In the genomic region with DNA sequence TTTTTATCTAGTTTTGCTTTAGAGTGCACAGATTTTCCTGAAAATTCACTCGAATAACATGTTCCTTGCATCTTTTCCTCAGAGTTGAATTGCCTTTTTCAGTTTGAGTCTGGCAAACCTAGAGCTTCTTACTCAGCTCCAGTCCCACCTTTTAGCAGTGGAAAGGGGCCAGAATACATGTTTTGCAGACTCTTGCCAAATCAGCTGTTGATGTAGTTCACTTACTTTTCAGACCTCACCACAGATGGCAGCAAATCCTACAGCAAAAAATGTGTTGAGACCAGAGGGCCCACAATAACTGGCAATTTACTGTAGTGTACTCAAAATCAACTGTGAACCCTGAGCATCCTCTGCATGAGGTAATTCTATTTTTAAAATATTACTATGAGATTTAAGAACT, we compare ENCODE assay signal across 14 cellular contexts.
A peak's percentile ranks its signal among the peaks of the same experiment; 100 is the strongest.
DNase-seq lines count a peak whose midpoint lies in the region; ATAC-seq, FAIRE-seq and TF ChIP-seq lines count a peak whose summit lies in the region.
"Had no signal": no experiment of that assay in that cellular context is flagged by ENCODE, and none has a peak within 500 bp of the region (broad histone marks: within the 10 kb centered on the region; RNA-seq: fewer than 3 reads in every experiment).

No MANE protein-coding gene starts in this region.

- no peaks in the 10 kb centered on the region for H3K79me2 ChIP-seq in H1 (ENCODE audit: control insufficient read depth in 1 of 2, insufficient read depth in 2 of 2, low read length in 2 of 2)

- no peaks in the 10 kb centered on the region for H3K4me1 Mint-ChIP-seq in effector memory CD8-positive, alpha-beta T cell (ENCODE audit: low read depth in 2 of 2)

- H2BK120ac ChIP-seq in H1 (replicated peaks; ENCODE audit: low read depth, low read length): no peak overlapping the region

- no peak overlapping the region for H3K4me3 ChIP-seq in H1 (ENCODE audit: extremely low read depth in 1 of 4, insufficient read depth in 2 of 4, low read depth in 3 of 4, low read length in 4 of 4)
- H3K4me3 ChIP-seq: cardiac muscle cell had no signal

- H3K36me3 ChIP-seq in H1 (ENCODE audit: control insufficient read depth in 2 of 4, insufficient read depth in 4 of 4, low read length in 3 of 4): no peaks in the 10 kb centered on the region
- H3K36me3 ChIP-seq: cardiac muscle cell had no signal

- 82% methylated on average over 1 of the region's 1 CpG; no CpG with 5 or more reads in 1 of the 2 experiments for WGBS in H1 (ENCODE audit: extremely low coverage in 1 of 2, insufficient coverage in 1 of 2, insufficient read length in 1 of 2, insufficient replicate concordance in 2 of 2, low coverage in 1 of 2, low lambda C conversion rate in 2 of 2, missing lambda C conversion rate in 1 of 2), 2 experiments

- no peak overlapping the region for H2BK5ac ChIP-seq in H1 (ENCODE audit: low read depth, low read length)

- FAIRE-seq in H1 (lab: Jason Lieb, UNC): peak; percentile 52
- FAIRE-seq: keratinocyte had no signal

- H3K56ac ChIP-seq in H1 (replicated peaks; ENCODE audit: insufficient read length, low read depth, low read length): no peak overlapping the region

- no peaks in the 10 kb centered on the region for H3K4me1 ChIP-seq in H1 (replicated peaks in 1 of 4; ENCODE audit: control insufficient read depth in 3 of 4, insufficient read depth in 4 of 4, low read length in 3 of 4)

- no peak overlapping the region for H2BK20ac ChIP-seq in H1 (ENCODE audit: low read length)

- TF ChIP-seq EP300 in H1 (IDR thresholded peaks at IDR 0.05; ENCODE audit: borderline replicate concordance in 1 of 2, low read depth in 2 of 2, low read length in 2 of 2): no peak

- H3K27me3 ChIP-seq in H1 (replicated peaks in 1 of 4; ENCODE audit: control insufficient read depth in 3 of 4, extremely low read depth in 1 of 4, insufficient read depth in 3 of 4, low read length in 3 of 4): no peaks in the 10 kb centered on the region
- H3K27me3 ChIP-seq: cardiac muscle cell had no signal

- TF ChIP-seq RAD21 in H1 (IDR thresholded peaks at IDR 0.05 in 1 of 2, conservative IDR thresholded peaks at IDR 0.05 in 1 of 2; ENCODE audit: low read depth in 2 of 2, low read length in 2 of 2): peak; percentile 62

- 0 out of 2 replicates have a peak overlapping the region, but pooled peaks have one; percentile 8 for H2AFZ ChIP-seq in H1 (ENCODE audit: low read length)

- H3K27me3 Mint-ChIP-seq in effector memory CD8-positive, alpha-beta T cell: no peaks in the 10 kb centered on the region

- H2BK15ac ChIP-seq in H1 (ENCODE audit: low read length): no peak overlapping the region

- no peaks in the 10 kb centered on the region for H4K20me1 ChIP-seq in H1 (replicated peaks in 1 of 2; ENCODE audit: control insufficient read depth in 1 of 2, insufficient read depth in 2 of 2, low read length in 2 of 2)

- no peak overlapping the region for H3K4ac ChIP-seq in H1 (replicated peaks; ENCODE audit: insufficient read length, low read depth, low read length)

- no peak overlapping the region for H3K14ac ChIP-seq in H1 (ENCODE audit: insufficient read length)

- H3K27ac Mint-ChIP-seq in effector memory CD8-positive, alpha-beta T cell: no peak overlapping the region
- H3K27ac Mint-ChIP-seq: activated T-helper 1 cell treated with anti-CD3 and anti-CD28 coated beads, Interleukin-12 subunit alpha, Interleukin-12 subunit beta, Interleukin-2, Interleukin-4 antibody, amounts not matched to agents 30 ng/mL and 10 ng/mL and 1 ng/mL, durations not matched to agents 14 hours and 24 hours and 36 hours had no signal

- no peaks in the 10 kb centered on the region for H3K9me3 ChIP-seq in H1 (ENCODE audit: insufficient read depth in 2 of 2, low read depth in 1 of 2, low read length in 1 of 2)

- H4K91ac ChIP-seq in H1 (replicated peaks; ENCODE audit: insufficient read length, low read length): no peak overlapping the region

- no peak overlapping the region for H3K23ac ChIP-seq in H1 (ENCODE audit: insufficient read length)

- no peak for TF ChIP-seq POLR2A in H1 (IDR thresholded peaks at IDR 0.05; ENCODE audit: control extremely low read depth in 1 of 2, low read depth in 2 of 2, low read length in 2 of 2)

- H2AK5ac ChIP-seq in H1 (ENCODE audit: low read depth, low read length): no peak overlapping the region

- H3K27ac ChIP-seq in 22Rv1 (no peak overlapping the region), H1 (ENCODE audit: low read depth, low read length) (no peak overlapping the region)
- H3K27ac ChIP-seq: cardiac muscle cell had no signal

- CTCF ChIA-PET in H1 (lab: Charles Lee; ENCODE audit: partially characterized antibody): interaction anchor here (0.6 to 1.5 kb wide), 3 partner anchors 8 to 425 kb away, joined by 3 to 4 read pairs (median 3); no protein-coding TSS in a partner anchor

- TF ChIP-seq CTCF in 22Rv1 (IDR thresholded peaks at IDR 0.05) (peak; percentile 43), H1 (IDR thresholded peaks at IDR 0.05; ENCODE audit: control extremely low read depth in 1 of 3, insufficient read depth in 1 of 3, low read depth in 1 of 3, low read length in 3 of 3) (peak in 2 of 3 experiments; percentile 26 to 44; a peak in 3 of 4 replicates)

- DNase-seq in H4 (ENCODE audit: low spot score): peak; percentile 53
- peak; percentile 50 for DNase-seq in OCI-M1 (lab: John Stamatoyannopoulos, UW)
- no peak for DNase-seq in H1 (ENCODE audit: low read depth in 1 of 2, low spot score in 2 of 2)
- DNase-seq in activated CD8-positive, alpha-beta memory T cell treated with anti-CD3 and anti-CD28 coated beads, Interleukin-2, amount 50 U/mL, for 48 hours: no peak
- DNase-seq in effector memory CD8-positive, alpha-beta T cell: no peak
- DNase-seq: activated CD4-positive, CD25-positive, alpha-beta regulatory T cell treated with anti-CD3 and anti-CD28 coated beads, Interleukin-2, amount 50 U/mL, for 72 hours; SIG-M5 had no signal

- H3K23me2 ChIP-seq in H1 (ENCODE audit: low read depth, low read length): no peaks in the 10 kb centered on the region

- no peak overlapping the region for H3K9ac ChIP-seq in H1 (replicated peaks in 1 of 4; ENCODE audit: extremely low read depth in 1 of 4, low read depth in 3 of 4, low read length in 3 of 4)

- no peak for ATAC-seq in HG03521 (IDR thresholded peaks at IDR 0.05; ENCODE audit: unreplicated experiment)
- no peak for ATAC-seq in HG02588 (IDR thresholded peaks at IDR 0.05; ENCODE audit: unreplicated experiment)
- no peak for ATAC-seq in effector memory CD8-positive, alpha-beta T cell (replicated peaks)

- POLR2A ChIA-PET in H1 (lab: Charles Lee; ENCODE audit: partially characterized antibody): no interaction called here

- H3K79me1 ChIP-seq in H1 (ENCODE audit: low read depth, low read length): no peaks in the 10 kb centered on the region

- no peak overlapping the region for H4K5ac ChIP-seq in H1 (ENCODE audit: insufficient read length, low read depth, low read length)

- H3K9me3 Mint-ChIP-seq in effector memory CD8-positive, alpha-beta T cell: peaks cover 0 to 3% of the 10 kb centered on the region in 2 donors
- H3K9me3 Mint-ChIP-seq: activated T-helper 1 cell treated with anti-CD3 and anti-CD28 coated beads, Interleukin-12 subunit alpha, Interleukin-12 subunit beta, Interleukin-2, Interleukin-4 antibody, amounts not matched to agents 30 ng/mL and 10 ng/mL and 1 ng/mL, durations not matched to agents 14 hours and 24 hours and 36 hours; nephron had no signal

- H2BK12ac ChIP-seq in H1 (ENCODE audit: low read depth, low read length): no peak overlapping the region

- H4K8ac ChIP-seq in H1 (ENCODE audit: extremely low read depth, insufficient read depth, low read length): no peak overlapping the region

- no peak overlapping the region for H3K18ac ChIP-seq in H1 (ENCODE audit: extremely low read depth, low read length)

- H3K4me3 Mint-ChIP-seq in effector memory CD8-positive, alpha-beta T cell: no peak overlapping the region
- H3K4me3 Mint-ChIP-seq: activated T-helper 1 cell treated with anti-CD3 and anti-CD28 coated beads, Interleukin-12 subunit alpha, Interleukin-12 subunit beta, Interleukin-2, Interleukin-4 antibody, amounts not matched to agents 30 ng/mL and 10 ng/mL and 1 ng/mL, durations not matched to agents 14 hours and 24 hours and 36 hours; nephron had no signal

- no peak overlapping the region for H3K4me2 ChIP-seq in H1 (ENCODE audit: insufficient read depth in 1 of 2, low read depth in 2 of 2, low read length in 2 of 2)

- H3K36me3 Mint-ChIP-seq in effector memory CD8-positive, alpha-beta T cell (ENCODE audit: insufficient read depth): no peaks in the 10 kb centered on the region

TF ChIP-seq in H1, 55 proteins besides CTCF, POLR2A, EP300 and RAD21:
- TF ChIP-seq SIN3A (conservative IDR thresholded peaks at IDR 0.05 in 1 of 2, IDR thresholded peaks at IDR 0.05 in 1 of 2; ENCODE audit: low read depth in 1 of 2, low read length in 2 of 2): no peak
- no peak for TF ChIP-seq TBP (IDR thresholded peaks at IDR 0.05; ENCODE audit: low read depth, low read length)
- no peak for TF ChIP-seq KDM5A (IDR thresholded peaks at IDR 0.05; ENCODE audit: low read length)
- no peak for TF ChIP-seq KDM4A (IDR thresholded peaks at IDR 0.05; ENCODE audit: low read depth, low read length, severe bottlenecking)
- TF ChIP-seq, protein P1, sequence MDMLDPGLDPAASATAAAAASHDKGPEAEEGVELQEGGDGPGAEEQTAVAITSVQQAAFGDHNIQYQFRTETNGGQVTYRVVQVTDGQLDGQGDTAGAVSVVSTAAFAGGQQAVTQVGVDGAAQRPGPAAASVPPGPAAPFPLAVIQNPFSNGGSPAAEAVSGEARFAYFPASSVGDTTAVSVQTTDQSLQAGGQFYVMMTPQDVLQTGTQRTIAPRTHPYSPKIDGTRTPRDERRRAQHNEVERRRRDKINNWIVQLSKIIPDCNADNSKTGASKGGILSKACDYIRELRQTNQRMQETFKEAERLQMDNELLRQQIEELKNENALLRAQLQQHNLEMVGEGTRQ (IDR thresholded peaks at IDR 0.05; ENCODE audit: low read length): no peak
- TF ChIP-seq TAF1 (IDR thresholded peaks at IDR 0.05; ENCODE audit: low read depth, low read length): no peak

Comparison
In these comparisons a context has a peak if more than half of its experiments do, and no peak if none do; other contexts are left out.
1. DNase-seq: peak in H4 (single experiment) and OCI-M1 (single experiment); none in H1 (0 of 2), activated CD8-positive, alpha-beta memory T cell treated with anti-CD3 and anti-CD28 coated beads, Interleukin-2, amount 50 U/mL, for 48 hours (single experiment) and effector memory CD8-positive, alpha-beta T cell (0 of 3).